In genomic region chr1:83163870-83164475, GRCh38 we compare ENCODE assay signal across 8 cellular contexts.
A peak's percentile ranks its signal among the peaks of the same experiment; 100 is the strongest.
DNase-seq lines count a peak whose midpoint lies in the region; ATAC-seq, FAIRE-seq and TF ChIP-seq lines count a peak whose summit lies in the region.
"Not testable (repeated sequence)": the region's sequence is repeated elsewhere in the genome, so short reads cannot be mapped to it uniquely, and the experiment has no call there.

No MANE protein-coding gene starts in this region.

- not testable (repeated sequence) for H3K4me3 ChIP-seq in bronchial epithelial cell (ENCODE audit: low read depth, low read length); pancreas

- DNase-seq in AG08395 (ENCODE audit: low spot score) (peak; percentile 15), EH (ENCODE audit: low read depth) (peak; percentile 20), LHCN-M2 (ENCODE audit: low read depth) (peak; percentile 2), NCI-H748 treated with DMSO at 0.1 percent for 48 hours (lab: John Stamatoyannopoulos, UW) (peak; percentile 58), bronchial epithelial cell (ENCODE audit: low read depth) (peak; percentile 25), foreskin keratinocyte (peak; percentile 3 to 28)
- DNase-seq in pancreas = not testable (repeated sequence)

- H3K4me1 ChIP-seq in foreskin keratinocyte, pancreas: not testable (repeated sequence)

- not testable (repeated sequence) for H3K27ac ChIP-seq in foreskin keratinocyte, pancreas

- WGBS in pancreas, 2 donors = 76 to 81% methylated on average over 3 of the region's 3 CpGs

- not testable (repeated sequence) for H3K27me3 ChIP-seq in bronchial epithelial cell (ENCODE audit: control insufficient read depth, insufficient read depth, low read length); foreskin keratinocyte; pancreas

- not testable (repeated sequence) for TF ChIP-seq CTCF in bronchial epithelial cell (IDR thresholded peaks at IDR 0.05; ENCODE audit: insufficient read depth, low read length, severe bottlenecking); foreskin keratinocyte (conservative IDR thresholded peaks at IDR 0.05); pancreas (IDR thresholded peaks at IDR 0.05)

- H3K9me3 ChIP-seq in pancreas = not testable (repeated sequence)

- not testable (repeated sequence) for H3K36me3 ChIP-seq in bronchial epithelial cell (ENCODE audit: control insufficient read depth, insufficient read depth, low read length); pancreas

- intact Hi-C loops in pancreas (cut with DNase I) = not testable (repeated sequence)

- FAIRE-seq in bronchial epithelial cell (lab: Jason Lieb, UNC) = not testable (repeated sequence)
- peak; percentile 54 for FAIRE-seq in pancreas (lab: Jason Lieb, UNC)

- ATAC-seq in SK-N-SH treated with all-trans-retinoic acid at 6 μM for 48 hours (peak; percentile 69), foreskin keratinocyte (peak; percentile 65), pancreas (peak in 1 of 4 donors; percentile 22)
